Comparison of ENCODE assay signal across 8 cellular contexts in the genomic region with DNA sequence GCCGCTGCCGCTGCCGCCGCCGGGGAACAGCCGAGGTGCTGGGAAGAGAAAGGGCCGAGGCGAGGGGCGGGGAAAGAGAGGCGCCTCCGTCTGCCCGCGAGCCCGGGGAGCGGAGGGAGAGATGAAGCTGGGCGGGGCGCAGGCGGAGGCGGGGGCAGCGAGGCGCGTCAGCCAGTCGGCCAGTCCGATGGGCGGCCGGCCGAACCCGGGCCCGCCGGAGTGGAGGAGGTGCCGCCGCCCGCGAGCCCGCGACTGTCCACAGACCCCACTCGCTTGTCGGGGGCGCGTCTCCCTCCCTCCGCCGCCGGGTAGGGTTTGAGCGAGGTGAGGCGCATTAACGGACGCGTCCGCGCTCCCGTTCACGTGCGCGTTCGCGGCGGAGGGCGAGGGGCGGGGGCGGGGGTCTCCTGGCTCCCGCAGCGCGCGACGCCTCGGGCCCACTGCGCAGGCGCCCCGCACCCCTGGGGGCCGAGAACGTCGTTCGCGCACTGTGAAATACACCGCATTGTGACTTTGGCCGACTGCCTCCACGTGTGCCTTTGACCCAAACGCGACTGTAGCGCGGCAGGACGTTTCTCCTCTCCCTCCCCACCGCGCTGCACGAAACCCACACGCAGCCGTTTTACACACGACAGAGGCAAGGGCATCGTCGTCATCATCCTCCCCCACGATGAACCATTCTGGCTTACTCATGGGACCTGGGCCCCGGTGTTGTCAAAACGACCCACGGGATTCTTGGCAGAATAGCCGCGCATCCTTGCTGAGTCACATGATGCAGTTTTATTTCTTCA. TPM values are rescaled to one million over a fixed set of nuclear protein-coding genes. Genes with fewer than 3 reads are reported as not detected.
DNase-seq lines count a peak whose midpoint lies in the region; ATAC-seq, FAIRE-seq and TF ChIP-seq lines count a peak whose summit lies in the region.

A gene (minus strand): TSS at position 92 of the 791 bp plus-strand sequence. CDS start 148 bp downstream, outside the sequence.

- H3K36me3 ChIP-seq in ACC112 (ENCODE audit: insufficient read depth, low read length) = no peaks in the 10 kb centered on the region

- ATAC-seq in GM19395 (IDR thresholded peaks at IDR 0.05; ENCODE audit: unreplicated experiment) (peak; percentile 60), GM18520 (IDR thresholded peaks at IDR 0.05; ENCODE audit: unreplicated experiment) (no peak)

- H3K79me2 ChIP-seq in ACC112 (ENCODE audit: control insufficient read depth, insufficient read depth, low read length, unreplicated experiment) = no peaks in the 10 kb centered on the region

- H3K27me3 ChIP-seq in ACC112 (ENCODE audit: insufficient read depth, low read length) = no peaks in the 10 kb centered on the region; the same call in 1 of the 2 replicates

- H2AFZ ChIP-seq in ACC112 (ENCODE audit: low read length, unreplicated experiment) = peak within 1 kb of the TSS; percentile 50

- H3K36me3 Mint-ChIP-seq in activated T-helper 1 cell treated with anti-CD3 and anti-CD28 coated beads, Interleukin-12 subunit alpha, Interleukin-12 subunit beta, Interleukin-2, Interleukin-4 antibody, amounts not matched to agents 30 ng/mL and 10 ng/mL and 1 ng/mL, durations not matched to agents 14 hours and 24 hours and 36 hours (ENCODE audit: low read depth) = peaks cover 2% of the 10 kb centered on the region
- H3K36me3 Mint-ChIP-seq in osteocyte (ENCODE audit: unreplicated experiment) = no peaks in the 10 kb centered on the region

- peaks cover 5% of the 10 kb centered on the region for H3K4me1 ChIP-seq in ACC112 (ENCODE audit: control insufficient read depth, insufficient read depth, low read length, unreplicated experiment)

- peak within 1 kb of the TSS; percentile 89 for H3K4me3 Mint-ChIP-seq in activated T-helper 1 cell treated with anti-CD3 and anti-CD28 coated beads, Interleukin-12 subunit alpha, Interleukin-12 subunit beta, Interleukin-2, Interleukin-4 antibody, amounts not matched to agents 30 ng/mL and 10 ng/mL and 1 ng/mL, durations not matched to agents 14 hours and 24 hours and 36 hours
- H3K4me3 Mint-ChIP-seq in osteocyte (ENCODE audit: unreplicated experiment) = peak within 1 kb of the TSS; percentile 83

- peak within 1 kb of the TSS; percentile 80 for H3K4me3 ChIP-seq in ACC112 (ENCODE audit: low read depth, low read length)

- peaks cover 12% of the 10 kb centered on the region for H3K4me1 Mint-ChIP-seq in activated T-helper 1 cell treated with anti-CD3 and anti-CD28 coated beads, Interleukin-12 subunit alpha, Interleukin-12 subunit beta, Interleukin-2, Interleukin-4 antibody, amounts not matched to agents 30 ng/mL and 10 ng/mL and 1 ng/mL, durations not matched to agents 14 hours and 24 hours and 36 hours (ENCODE audit: low read depth)
- H3K4me1 Mint-ChIP-seq in osteocyte (ENCODE audit: unreplicated experiment) = peaks cover 15% of the 10 kb centered on the region

- DNase-seq in NCI-H748 (lab: John Stamatoyannopoulos, UW; ENCODE audit: unreplicated experiment) (peak; percentile 86), frontal cortex (ENCODE audit: low spot score in 2 of 2) (peak; percentile 28 to 33), osteocyte (ENCODE audit: extremely low spot score, unreplicated experiment) (peak; percentile 91), ureter (ENCODE audit: low spot score) (peak; percentile 56)
- peak; percentile 44 for DNase-seq in activated T-helper 1 cell treated with anti-CD3 and anti-CD28 coated beads, Interleukin-12 subunit alpha, Interleukin-12 subunit beta, Interleukin-2, Interleukin-4 antibody, amounts not matched to agents 30 ng/mL and 10 ng/mL and 1 ng/mL, durations not matched to agents 14 hours and 24 hours and 36 hours (ENCODE audit: low spot score)

- peak within 1 kb of the TSS; percentile 88 for H3K27ac Mint-ChIP-seq in activated T-helper 1 cell treated with anti-CD3 and anti-CD28 coated beads, Interleukin-12 subunit alpha, Interleukin-12 subunit beta, Interleukin-2, Interleukin-4 antibody, amounts not matched to agents 30 ng/mL and 10 ng/mL and 1 ng/mL, durations not matched to agents 14 hours and 24 hours and 36 hours
- peak within 1 kb of the TSS; percentile 76 for H3K27ac Mint-ChIP-seq in osteocyte (ENCODE audit: unreplicated experiment)

- intact Hi-C loops in activated T-helper 1 cell treated with anti-CD3 and anti-CD28 coated beads, Interleukin-12 subunit alpha, Interleukin-12 subunit beta, Interleukin-2, Interleukin-4 antibody, amounts not matched to agents 30 ng/mL and 10 ng/mL and 1 ng/mL, durations not matched to agents 14 hours and 24 hours and 36 hours (cut with micrococcal nuclease) = no loop called here

- FAIRE-seq in frontal cortex (lab: Jason Lieb, UNC) = no peak

- H3K27me3 Mint-ChIP-seq in activated T-helper 1 cell treated with anti-CD3 and anti-CD28 coated beads, Interleukin-12 subunit alpha, Interleukin-12 subunit beta, Interleukin-2, Interleukin-4 antibody, amounts not matched to agents 30 ng/mL and 10 ng/mL and 1 ng/mL, durations not matched to agents 14 hours and 24 hours and 36 hours (ENCODE audit: insufficient read depth) = peaks cover 4% of the 10 kb centered on the region
- no peaks in the 10 kb centered on the region for H3K27me3 Mint-ChIP-seq in osteocyte (ENCODE audit: unreplicated experiment)

- no peak for TF ChIP-seq CTCF in osteocyte (IDR thresholded peaks at IDR 0.05)

- peaks cover 5% of the 10 kb centered on the region for H3K9me3 Mint-ChIP-seq in activated T-helper 1 cell treated with anti-CD3 and anti-CD28 coated beads, Interleukin-12 subunit alpha, Interleukin-12 subunit beta, Interleukin-2, Interleukin-4 antibody, amounts not matched to agents 30 ng/mL and 10 ng/mL and 1 ng/mL, durations not matched to agents 14 hours and 24 hours and 36 hours
- peaks cover 12% of the 10 kb centered on the region for H3K9me3 Mint-ChIP-seq in osteocyte (ENCODE audit: unreplicated experiment)

- H3K27ac ChIP-seq in ACC112 (ENCODE audit: low read depth, low read length) = peak within 1 kb of the TSS; percentile 23; the same call in 1 of the 2 replicates

RNA-seq across cellular contexts. Expression of the gene that starts here (rescaled TPM):
- 3.2 and 3.5 TPM in 2 replicates for total RNA-seq in activated T-helper 1 cell treated with anti-CD3 and anti-CD28 coated beads, Interleukin-12 subunit alpha, Interleukin-12 subunit beta, Interleukin-2, Interleukin-4 antibody, amounts not matched to agents 30 ng/mL and 10 ng/mL and 1 ng/mL, durations not matched to agents 14 hours and 24 hours and 36 hours
- total RNA-seq in frontal cortex = 115 TPM
- total RNA-seq in osteocyte = 10.6 and 12.8 TPM in 2 replicates
- total RNA-seq in ureter = 1.2 TPM

Comparison
In these comparisons a context has a peak if more than half of its experiments do, and no peak if none do; other contexts are left out.
1. DNase-seq: peak in every context shown above with its lines; median percentile 91 in osteocyte; 86 in NCI-H748; 56 in ureter; 44 in activated T-helper 1 cell treated with anti-CD3 and anti-CD28 coated beads, Interleukin-12 subunit alpha, Interleukin-12 subunit beta, Interleukin-2, Interleukin-4 antibody, amounts not matched to agents 30 ng/mL and 10 ng/mL and 1 ng/mL, durations not matched to agents 14 hours and 24 hours and 36 hours; 30 in frontal cortex.